In the genomic region with DNA sequence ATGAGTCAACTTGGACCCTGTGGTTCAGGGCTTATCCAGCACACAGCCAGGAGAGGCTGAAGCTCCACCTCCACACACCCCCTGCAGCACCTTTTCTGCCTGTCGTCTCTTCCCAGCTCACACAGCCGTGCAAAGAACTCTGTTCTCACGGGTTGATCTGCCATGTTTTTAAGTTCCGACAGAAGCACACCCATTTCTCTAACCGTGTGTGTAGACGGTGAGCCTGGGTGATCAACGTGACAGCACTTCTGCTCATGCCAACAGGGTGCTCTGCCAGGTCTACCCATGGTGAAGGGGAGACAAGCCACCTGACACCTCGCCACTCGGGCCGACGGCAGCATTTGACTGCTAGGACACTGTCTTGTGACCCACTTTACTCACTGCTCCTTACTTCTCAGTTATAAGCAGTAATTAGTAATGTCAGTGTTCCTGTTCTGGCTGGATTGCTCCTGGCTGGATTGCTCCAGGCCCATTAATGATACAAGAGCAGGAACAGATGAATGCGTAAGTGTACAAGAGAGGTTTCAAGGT, we compare ENCODE assay signal across 9 cellular contexts.
A peak's percentile ranks its signal among the peaks of the same experiment; 100 is the strongest.
DNase-seq lines count a peak whose midpoint lies in the region; TF ChIP-seq lines count a peak whose summit lies in the region.
"Had no signal": no experiment of that assay in that cellular context is flagged by ENCODE, and none has a peak within 500 bp of the region (broad histone marks: within the 10 kb centered on the region; RNA-seq: fewer than 3 reads in every experiment).

No MANE protein-coding gene starts in this region.

- DNase-seq in EL (peak; percentile 18), fibroblast of lung (ENCODE audit: low read depth in 2 of 2) (peak; percentile 40 to 55), T1000 (lab: John Stamatoyannopoulos, UW) (no peak), SIG-M5 (lab: John Stamatoyannopoulos, UW) (no peak), COLO668 (lab: John Stamatoyannopoulos, UW; ENCODE audit: unreplicated experiment) (no peak), neuronal stem cell (ENCODE audit: low spot score) (no peak)
- no peak for DNase-seq in T-helper 2 cell treated with Interferon-gamma antibody and Interleukin-4, amounts not matched to agents 5 μg/mL and 100 μg/mL, for 36 hours (ENCODE audit: low spot score)
- DNase-seq: RPMI8226 had no signal

- H3K9me3 Mint-ChIP-seq in T-helper 2 cell treated with Interferon-gamma antibody and Interleukin-4, amounts not matched to agents 5 μg/mL and 100 μg/mL, for 36 hours = no peaks in the 10 kb centered on the region

- no peak overlapping the region for H3K4ac ChIP-seq in neuronal stem cell (ENCODE audit: low read length)

- no peaks in the 10 kb centered on the region for H3K27me3 ChIP-seq in fibroblast of lung (ENCODE audit: control insufficient read depth, insufficient read depth, low read length)
- no peaks in the 10 kb centered on the region for H3K27me3 ChIP-seq in rectal smooth muscle tissue (ENCODE audit: control insufficient read depth, insufficient read depth, low read length)
- H3K27me3 ChIP-seq in neuronal stem cell (ENCODE audit: control insufficient read depth in 3 of 3, insufficient read depth in 3 of 3, low read depth in 1 of 3, low read length in 3 of 3) = no peaks in the 10 kb centered on the region

- no peak overlapping the region for H3K4me3 Mint-ChIP-seq in T-helper 2 cell treated with Interferon-gamma antibody and Interleukin-4, amounts not matched to agents 5 μg/mL and 100 μg/mL, for 36 hours

- H4K20me1 ChIP-seq in fibroblast of lung (ENCODE audit: control insufficient read depth, extremely low read depth, insufficient read depth, low read length) = no peaks in the 10 kb centered on the region

- TF ChIP-seq CTCF in fibroblast of lung (conservative IDR thresholded peaks at IDR 0.05 in 1 of 2, IDR thresholded peaks at IDR 0.05 in 1 of 2; ENCODE audit: low read depth in 1 of 2, low read length in 2 of 2) = no peak

- H3K18ac ChIP-seq in neuronal stem cell (ENCODE audit: low read length) = no peak overlapping the region

- no peak overlapping the region for H4K91ac ChIP-seq in neuronal stem cell (ENCODE audit: low read depth, low read length, poor library complexity)

- peaks cover 59% of the 10 kb centered on the region for H3K4me1 ChIP-seq in fibroblast of lung (ENCODE audit: control insufficient read depth, extremely low read depth, insufficient read depth, low read length)
- H3K4me1 ChIP-seq in rectal smooth muscle tissue (ENCODE audit: control insufficient read depth, insufficient read depth, low read length) = peaks cover 86% of the 10 kb centered on the region
- peaks cover 14 to 38% of the 10 kb centered on the region in 2 donors for H3K4me1 ChIP-seq in neuronal stem cell (ENCODE audit: control insufficient read depth in 2 of 2, insufficient read depth in 1 of 2, low read depth in 1 of 2, low read length in 2 of 2)

- H3K4me2 ChIP-seq in fibroblast of lung (ENCODE audit: extremely low read depth, insufficient read depth, low read length) (peak overlapping the region; percentile 51), neuronal stem cell (ENCODE audit: insufficient read depth, low read length, poor library complexity, severe bottlenecking) (no peak overlapping the region)

- H2AFZ ChIP-seq in fibroblast of lung (ENCODE audit: low read length) (no peak overlapping the region), neuronal stem cell (ENCODE audit: low read length) (no peak overlapping the region)

- peaks cover 67% of the 10 kb centered on the region for H3K4me1 Mint-ChIP-seq in T-helper 2 cell treated with Interferon-gamma antibody and Interleukin-4, amounts not matched to agents 5 μg/mL and 100 μg/mL, for 36 hours (ENCODE audit: low read depth)

- no peak overlapping the region for H2BK120ac ChIP-seq in neuronal stem cell (ENCODE audit: low read depth, low read length)

- peaks cover 8% of the 10 kb centered on the region for H3K79me2 ChIP-seq in fibroblast of lung (ENCODE audit: control insufficient read depth, insufficient read depth, low read length)

- peaks cover 3% of the 10 kb centered on the region for H3K79me1 ChIP-seq in neuronal stem cell (ENCODE audit: low read depth, low read length)

- no peaks in the 10 kb centered on the region for H3K36me3 ChIP-seq in fibroblast of lung (ENCODE audit: control insufficient read depth, insufficient read depth, low read length)
- H3K36me3 ChIP-seq in rectal smooth muscle tissue (ENCODE audit: control insufficient read depth, insufficient read depth, low read length) = no peaks in the 10 kb centered on the region
- peaks cover 0 to 14% of the 10 kb centered on the region in 2 donors for H3K36me3 ChIP-seq in neuronal stem cell (replicated peaks in 1 of 2; ENCODE audit: control insufficient read depth in 2 of 2, insufficient read depth in 2 of 2, low read length in 2 of 2)

- H3K27ac Mint-ChIP-seq in T-helper 2 cell treated with Interferon-gamma antibody and Interleukin-4, amounts not matched to agents 5 μg/mL and 100 μg/mL, for 36 hours = peak overlapping the region; percentile 55

- no CpG with 5 or more reads among the region's 12 CpGs for WGBS in neuronal stem cell (ENCODE audit: extremely low coverage in 2 of 2, insufficient read length in 2 of 2, insufficient replicate concordance in 1 of 2), 2 donors

- H2BK15ac ChIP-seq in neuronal stem cell (ENCODE audit: low read length) = no peak overlapping the region

- no peak overlapping the region for H3K4me3 ChIP-seq in fibroblast of lung (replicated peaks in 1 of 4; ENCODE audit: control extremely low read depth in 1 of 4, insufficient read depth in 1 of 4, low read depth in 3 of 4, low read length in 4 of 4)
- peak overlapping the region; percentile 49 for H3K4me3 ChIP-seq in rectal smooth muscle tissue (ENCODE audit: low read length)
- no peak overlapping the region for H3K4me3 ChIP-seq in neuronal stem cell (ENCODE audit: low read length in 2 of 2)

- no peak overlapping the region for H2AK5ac ChIP-seq in neuronal stem cell (ENCODE audit: low read depth, low read length)

- no peak overlapping the region for H4K8ac ChIP-seq in neuronal stem cell (ENCODE audit: low read depth, low read length)

- H2BK12ac ChIP-seq in neuronal stem cell (ENCODE audit: low read length) = no peak overlapping the region

- peaks cover 19% of the 10 kb centered on the region for H3K36me3 Mint-ChIP-seq in T-helper 2 cell treated with Interferon-gamma antibody and Interleukin-4, amounts not matched to agents 5 μg/mL and 100 μg/mL, for 36 hours (ENCODE audit: low read depth)

- H2BK5ac ChIP-seq in neuronal stem cell (ENCODE audit: low read length) = no peak overlapping the region

- no peak overlapping the region for H3K9ac ChIP-seq in fibroblast of lung (ENCODE audit: insufficient read depth, low read length)
- H3K9ac ChIP-seq in rectal smooth muscle tissue (ENCODE audit: low read length) = peak overlapping the region; percentile 32
- no peak overlapping the region for H3K9ac ChIP-seq in neuronal stem cell (ENCODE audit: low read depth, low read length, poor library complexity)

- no peak overlapping the region for H3K14ac ChIP-seq in neuronal stem cell (ENCODE audit: low read length)

- H3K27ac ChIP-seq in fibroblast of lung (ENCODE audit: insufficient read depth, low read length) (peak overlapping the region; percentile 89), rectal smooth muscle tissue (ENCODE audit: low read depth, low read length) (peak overlapping the region; percentile 99), neuronal stem cell (replicated peaks; ENCODE audit: low read length) (no peak overlapping the region)

- no peaks in the 10 kb centered on the region for H3K27me3 Mint-ChIP-seq in T-helper 2 cell treated with Interferon-gamma antibody and Interleukin-4, amounts not matched to agents 5 μg/mL and 100 μg/mL, for 36 hours (ENCODE audit: low read depth)

- H3K9me3 ChIP-seq in fibroblast of lung (ENCODE audit: control insufficient read depth, insufficient read depth, low read depth, low read length) (no peaks in the 10 kb centered on the region), neuronal stem cell (replicated peaks in 1 of 2; ENCODE audit: control insufficient read depth in 2 of 2, insufficient read depth in 1 of 2, low read depth in 1 of 2, low read length in 2 of 2) (no peaks in the 10 kb centered on the region)

- no peak overlapping the region for H3K23ac ChIP-seq in neuronal stem cell (ENCODE audit: low read depth, low read length, poor library complexity)

Comparison
In these comparisons a context has a peak if more than half of its experiments do, and no peak if none do; other contexts are left out.
1. DNase-seq: peak in EL (single experiment) and fibroblast of lung (2 of 2); none in T-helper 2 cell treated with Interferon-gamma antibody and Interleukin-4, amounts not matched to agents 5 μg/mL and 100 μg/mL, for 36 hours (single experiment), T1000 (single experiment), SIG-M5 (single experiment), COLO668 (single experiment) and neuronal stem cell (single experiment).